22 cellular contexts compared by ENCODE assay signal in the genomic region with DNA sequence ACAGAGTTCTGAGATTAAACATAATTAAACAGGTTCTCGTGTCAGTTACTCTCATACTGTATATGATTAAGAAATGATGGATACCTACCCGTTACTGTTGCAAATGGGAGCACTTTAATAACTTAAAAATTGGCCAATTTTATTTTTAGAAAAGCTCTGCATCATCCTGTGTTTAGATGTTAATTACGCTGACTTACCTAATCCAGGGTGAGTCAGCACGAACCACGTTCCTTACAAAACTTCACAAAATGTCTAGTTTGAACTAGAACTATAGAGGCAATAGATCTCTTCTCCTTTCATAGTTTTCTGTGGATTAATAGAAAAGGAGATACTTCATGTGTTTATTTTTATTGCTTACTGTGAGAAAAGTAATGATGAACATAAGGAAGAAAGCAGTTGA.
DNase-seq lines count a peak whose midpoint lies in the region; ATAC-seq and TF ChIP-seq lines count a peak whose summit lies in the region.
"Had no signal": no experiment of that assay in that cellular context is flagged by ENCODE, and none has a peak within 500 bp of the region (broad histone marks: within the 10 kb centered on the region; RNA-seq: fewer than 3 reads in every experiment).

No MANE protein-coding gene starts in this region.

- intact Hi-C loops in HCT116 (cut with micrococcal nuclease) (no loop called here), OCI-LY7 (cut with micrococcal nuclease; ENCODE audit: unreplicated experiment) (no loop called here)

- H3K4me1 ChIP-seq in HCT116 (ENCODE audit: control insufficient read depth in 1 of 2, insufficient read depth in 2 of 2, low read length in 2 of 2) (no peaks in the 10 kb centered on the region; a peak in 1 of 4 replicates), OCI-LY7 (ENCODE audit: insufficient read depth, low read length, poor library complexity, severe bottlenecking) (no peaks in the 10 kb centered on the region)
- H3K4me1 ChIP-seq: left lung, prostate gland, upper lobe of right lung had no signal

- no peak overlapping the region for H3K9ac ChIP-seq in HCT116 (ENCODE audit: low read length)

- H3K9me3 ChIP-seq in HCT116 (ENCODE audit: control insufficient read depth in 1 of 2, insufficient read depth in 1 of 2, low read depth in 1 of 2, low read length in 2 of 2) (no peaks in the 10 kb centered on the region), OCI-LY7 (ENCODE audit: low read length) (no peaks in the 10 kb centered on the region)
- H3K9me3 ChIP-seq: left lung, prostate gland, upper lobe of right lung had no signal

- H3K9me2 ChIP-seq in HCT116 (ENCODE audit: insufficient read depth) (no peaks in the 10 kb centered on the region; the same call in 1 of the 2 replicates), OCI-LY7 (ENCODE audit: insufficient read depth, low read length) (no peaks in the 10 kb centered on the region)

- no peak for ATAC-seq in HCT116
- ATAC-seq: activated CD8-positive, alpha-beta T cell treated with anti-CD3 and anti-CD28 coated beads for 36 hours; left lung; upper lobe of right lung had no signal

- BruUV-seq in HCT116 (replicated peaks; lab: Mats Ljungman, UMichigan) (no TSS peak), OCI-LY7 (replicated peaks; lab: Mats Ljungman, UMichigan) (no TSS peak)

- RAD21 ChIA-PET in HCT116 (lab: Charles Lee; ENCODE audit: low non-redundant PET in 1 of 2, low total read pairs in 2 of 2, uncharacterized antibody in 2 of 2, unreplicated experiment in 2 of 2), result no interaction called here

- POLR2A ChIA-PET in HCT116 (lab: Charles Lee), result no interaction called here
- POLR2A ChIA-PET in RWPE1 (lab: Yijun Ruan, JAX; ENCODE audit: low non-redundant PET), result no interaction called here
- POLR2A ChIA-PET in OCI-LY7 (lab: Charles Lee), result interaction anchor here (1.8 kb wide), 1 partner anchor 13 kb away, joined by 5 read pairs; no protein-coding TSS in a partner anchor

- no peak for TF ChIP-seq RAD21 in HCT116 (IDR thresholded peaks at IDR 0.05; ENCODE audit: low read depth)

- no peak overlapping the region for H3K4me3 ChIP-seq in HCT116 (replicated peaks in 1 of 2; ENCODE audit: low read depth in 1 of 2, low read length in 2 of 2)
- no peak overlapping the region for H3K4me3 ChIP-seq in epithelial cell of esophagus (ENCODE audit: low read length)
- H3K4me3 ChIP-seq in OCI-LY7 (ENCODE audit: low read depth, low read length, poor library complexity, severe bottlenecking), result no peak overlapping the region
- H3K4me3 ChIP-seq: left lung, prostate gland, SK-N-MC, upper lobe of right lung had no signal

- H3K4me2 ChIP-seq in HCT116 (ENCODE audit: low read length) (no peak overlapping the region), OCI-LY7 (ENCODE audit: low read length) (no peak overlapping the region)

- H3K27me3 ChIP-seq in HCT116 (ENCODE audit: insufficient read depth, low read length), result no peaks in the 10 kb centered on the region
- H3K27me3 ChIP-seq: left lung, upper lobe of right lung had no signal

- peak; percentile 5 for DNase-seq in A172 (ENCODE audit: low spot score)
- DNase-seq in HCT116 (ENCODE audit: low read depth, low spot score), result no peak
- peak; percentile 8 for DNase-seq in RWPE1 (ENCODE audit: low spot score)
- DNase-seq in epithelial cell of esophagus (ENCODE audit: low read depth), result peak; percentile 72
- DNase-seq in OCI-LY7 (ENCODE audit: low spot score), result no peak
- no peak for DNase-seq in NCI-H748 (lab: John Stamatoyannopoulos, UW; ENCODE audit: unreplicated experiment)
- no peak for DNase-seq in NCI-H446 (lab: John Stamatoyannopoulos, UW)
- no peak for DNase-seq in midbrain (lab: John Stamatoyannopoulos, UW)
- DNase-seq: activated CD4-positive, CD25-positive, alpha-beta regulatory T cell; activated CD8-positive, alpha-beta T cell treated with anti-CD3 and anti-CD28 coated beads for 36 hours; activated T-cell treated with anti-CD3 and anti-CD28 coated beads, Interleukin-2, amount 50 U/mL, for 24 hours; DMS 273 treated with DMSO at 0.1 percent for 48 hours; erythroblast; left lung; NCI-H1092 treated with DMSO at 0.1 percent for 48 hours; NCI-H2107; NCI-H524 treated with DMSO at 0.1 percent for 48 hours; small intestine; stimulated activated CD4-positive, alpha-beta T cell treated with anti-CD3 and anti-CD28 coated beads, Interleukin-2, amount 100 ng/mL, for 48 hours; upper lobe of right lung had no signal

- CTCF ChIA-PET in HCT116 (lab: Charles Lee) (no interaction called here), RWPE1 (lab: Yijun Ruan, JAX) (interaction anchor here (0.6 to 1.0 kb wide), 2 partner anchors 33 to 98 kb away, joined by 3 to 5 read pairs; no protein-coding TSS in a partner anchor), OCI-LY7 (lab: Charles Lee; ENCODE audit: unreplicated experiment) (no interaction called here)

- H3K36me3 ChIP-seq in HCT116 (ENCODE audit: control insufficient read depth in 1 of 2, insufficient read depth in 2 of 2, low read length in 2 of 2), result no peaks in the 10 kb centered on the region
- H3K36me3 ChIP-seq in OCI-LY7 (ENCODE audit: insufficient read depth, low read length), result no peaks in the 10 kb centered on the region
- H3K36me3 ChIP-seq: left lung, prostate gland, upper lobe of right lung had no signal

- H3K27ac ChIP-seq in HCT116 (ENCODE audit: low read depth, low read length), result no peak overlapping the region
- H3K27ac ChIP-seq in RWPE1, result no peak overlapping the region
- no peak overlapping the region for H3K27ac ChIP-seq in OCI-LY7 (ENCODE audit: low read depth, low read length, poor library complexity, severe bottlenecking)
- H3K27ac ChIP-seq: left lung, prostate gland, SK-N-MC, upper lobe of right lung had no signal

- H3K79me2 ChIP-seq in HCT116 (ENCODE audit: insufficient read depth, low read length) (no peaks in the 10 kb centered on the region), OCI-LY7 (ENCODE audit: insufficient read depth, low read depth, low read length) (no peaks in the 10 kb centered on the region)

- no peaks in the 10 kb centered on the region for H4K20me1 ChIP-seq in HCT116 (ENCODE audit: insufficient read depth)
- no peaks in the 10 kb centered on the region for H4K20me1 ChIP-seq in OCI-LY7 (ENCODE audit: insufficient read depth, low read length)

- TF ChIP-seq CTCF in HCT116 (IDR thresholded peaks at IDR 0.05 in 2 of 3, conservative IDR thresholded peaks at IDR 0.05 in 1 of 3; ENCODE audit: borderline replicate concordance in 1 of 3, insufficient read depth in 1 of 3, low read depth in 2 of 3, low read length in 2 of 3), result no peak
- TF ChIP-seq CTCF in RWPE1 (conservative IDR thresholded peaks at IDR 0.05; ENCODE audit: low read depth), result no peak
- TF ChIP-seq CTCF in epithelial cell of esophagus (IDR thresholded peaks at IDR 0.05; ENCODE audit: insufficient read depth, low read depth, low read length, missing control alignments), result no peak
- no peak for TF ChIP-seq CTCF in OCI-LY7 (conservative IDR thresholded peaks at IDR 0.05; ENCODE audit: low read length)

- H2AFZ ChIP-seq in HCT116 (ENCODE audit: low read depth, low read length, poor library complexity, severe bottlenecking) (peak overlapping the region; percentile 87), OCI-LY7 (ENCODE audit: low read length) (no peak overlapping the region)

- TF ChIP-seq POLR2A in HCT116 (IDR thresholded peaks at IDR 0.05; ENCODE audit: borderline replicate concordance, extremely low read depth, insufficient read depth, insufficient read length), result no peak

TF ChIP-seq in HCT116, 20 proteins besides CTCF, POLR2A, EP300 and RAD21 (continues in another document):
- TF ChIP-seq EZH2phosphoT487 (IDR thresholded peaks at IDR 0.05; ENCODE audit: borderline replicate concordance) (no peak), SP1 (IDR thresholded peaks at IDR 0.05; ENCODE audit: low read depth) (no peak), ZFX (IDR thresholded peaks at IDR 0.05) (no peak), JUND (IDR thresholded peaks at IDR 0.05) (no peak), ZNF274 (IDR thresholded peaks at IDR 0.05; ENCODE audit: low read depth, low read length) (no peak), EGR1 (IDR thresholded peaks at IDR 0.05; ENCODE audit: low read depth) (no peak), SIN3A (IDR thresholded peaks at IDR 0.05; ENCODE audit: low read depth) (no peak)
- TF ChIP-seq, protein P1, sequence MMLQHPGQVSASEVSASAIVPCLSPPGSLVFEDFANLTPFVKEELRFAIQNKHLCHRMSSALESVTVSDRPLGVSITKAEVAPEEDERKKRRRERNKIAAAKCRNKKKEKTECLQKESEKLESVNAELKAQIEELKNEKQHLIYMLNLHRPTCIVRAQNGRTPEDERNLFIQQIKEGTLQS (IDR thresholded peaks at IDR 0.05), result no peak
- TF ChIP-seq, protein P2, sequence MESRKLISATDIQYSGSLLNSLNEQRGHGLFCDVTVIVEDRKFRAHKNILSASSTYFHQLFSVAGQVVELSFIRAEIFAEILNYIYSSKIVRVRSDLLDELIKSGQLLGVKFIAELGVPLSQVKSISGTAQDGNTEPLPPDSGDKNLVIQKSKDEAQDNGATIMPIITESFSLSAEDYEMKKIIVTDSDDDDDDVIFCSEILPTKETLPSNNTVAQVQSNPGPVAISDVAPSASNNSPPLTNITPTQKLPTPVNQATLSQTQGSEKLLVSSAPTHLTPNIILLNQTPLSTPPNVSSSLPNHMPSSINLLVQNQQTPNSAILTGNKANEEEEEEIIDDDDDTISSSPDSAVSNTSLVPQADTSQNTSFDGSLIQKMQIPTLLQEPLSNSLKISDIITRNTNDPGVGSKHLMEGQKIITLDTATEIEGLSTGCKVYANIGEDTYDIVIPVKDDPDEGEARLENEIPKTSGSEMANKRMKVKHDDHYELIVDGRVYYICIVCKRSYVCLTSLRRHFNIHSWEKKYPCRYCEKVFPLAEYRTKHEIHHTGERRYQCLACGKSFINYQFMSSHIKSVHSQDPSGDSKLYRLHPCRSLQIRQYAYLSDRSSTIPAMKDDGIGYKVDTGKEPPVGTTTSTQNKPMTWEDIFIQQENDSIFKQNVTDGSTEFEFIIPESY (IDR thresholded peaks at IDR 0.05; ENCODE audit: extremely low read depth, insufficient replicate concordance, low read length), result no peak
- TF ChIP-seq, protein P3, sequence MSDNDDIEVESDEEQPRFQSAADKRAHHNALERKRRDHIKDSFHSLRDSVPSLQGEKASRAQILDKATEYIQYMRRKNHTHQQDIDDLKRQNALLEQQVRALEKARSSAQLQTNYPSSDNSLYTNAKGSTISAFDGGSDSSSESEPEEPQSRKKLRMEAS (IDR thresholded peaks at IDR 0.05), result no peak

Comparison
In these comparisons a context has a peak if more than half of its experiments do, and no peak if none do; other contexts are left out.
1. DNase-seq: peak in A172 (single experiment), RWPE1 (single experiment) and epithelial cell of esophagus (single experiment); none in HCT116 (single experiment), OCI-LY7 (single experiment), NCI-H748 (single experiment), NCI-H446 (0 of 2) and midbrain (single experiment).